In the genomic region with DNA sequence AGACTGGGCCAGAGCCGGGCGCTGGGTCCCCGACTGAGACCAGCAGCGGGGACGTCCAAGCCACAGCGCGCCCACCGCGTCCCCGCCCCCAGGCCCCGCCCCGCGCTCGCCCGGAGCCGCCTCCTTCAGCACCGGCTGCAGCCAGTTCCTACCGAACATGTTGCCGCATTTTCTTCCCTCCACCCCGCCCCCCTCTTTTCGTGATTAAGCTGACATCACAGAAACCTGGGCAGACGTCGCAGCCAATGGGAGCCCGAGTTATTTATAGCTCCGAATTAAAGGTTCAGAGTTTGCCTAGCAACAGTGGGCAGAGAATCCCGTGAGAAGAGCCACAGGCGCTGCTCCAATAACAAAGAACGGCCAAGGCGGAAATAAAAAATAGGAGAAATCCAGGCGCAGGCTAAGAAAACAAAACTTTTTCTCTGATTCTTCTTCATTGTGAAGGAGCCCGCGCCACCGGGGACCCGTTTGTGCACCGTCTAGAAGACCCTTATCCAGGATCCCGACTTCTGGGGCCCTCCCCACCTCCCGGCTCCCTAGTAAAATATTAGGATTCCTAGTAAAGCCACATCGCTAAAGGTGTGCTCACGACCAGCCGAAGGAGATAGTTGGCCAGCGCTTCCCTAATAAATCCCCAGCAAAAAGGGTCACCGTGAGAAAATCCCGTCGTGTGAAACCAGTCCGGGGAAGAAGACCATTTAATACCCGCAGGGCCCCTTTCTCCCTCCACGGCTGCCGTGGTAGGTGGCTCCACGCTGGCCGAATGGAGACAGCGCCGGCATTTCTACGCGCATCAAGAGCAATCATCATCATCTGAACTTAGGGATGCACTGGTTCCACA, we compare ENCODE assay signal across 8 cellular contexts.
DNase-seq lines count a peak whose midpoint lies in the region; ATAC-seq and TF ChIP-seq lines count a peak whose summit lies in the region.

No MANE protein-coding gene starts in this region.

- DNase-seq in EH (ENCODE audit: low read depth) (peak; percentile 98), NCI-H146 (lab: John Stamatoyannopoulos, UW) (peak; percentile 99), T follicular helper cell (ENCODE audit: low read depth) (peak; percentile 90), adipocyte (ENCODE audit: low read depth) (peak; percentile 98), Right ventricle myocardium inferior (ENCODE audit: missing footprints) (peak; percentile 93), omental fat pad (ENCODE audit: low spot score) (peak; percentile 89), suprapubic skin (ENCODE audit: low spot score in 2 of 2) (peak; percentile 98)

- peaks cover 23% of the 10 kb centered on the region for H3K36me3 ChIP-seq in adipocyte (ENCODE audit: control insufficient read depth, insufficient read depth, low read length, severe bottlenecking)
- peaks cover 17% of the 10 kb centered on the region for H3K36me3 ChIP-seq in suprapubic skin

- H3K4me1 ChIP-seq in adipocyte (ENCODE audit: control insufficient read depth, insufficient read depth, low read length) (peaks cover 25% of the 10 kb centered on the region), suprapubic skin (peaks cover 35% of the 10 kb centered on the region)

- WGBS in suprapubic skin, result under 1% methylated on average over 53 of the region's 54 CpGs

- H3K27ac ChIP-seq in suprapubic skin, result peak overlapping the region; percentile 96

- no peak for TF ChIP-seq POLR2A in suprapubic skin (IDR thresholded peaks at IDR 0.05)

- TF ChIP-seq EP300 in suprapubic skin (IDR thresholded peaks at IDR 0.05), result no peak

- peak overlapping the region; percentile 91 for H3K9ac ChIP-seq in adipocyte (ENCODE audit: low read length)

- H3K4me3 ChIP-seq in adipocyte (ENCODE audit: low read length) (peak overlapping the region; percentile 86), suprapubic skin (peak overlapping the region; percentile 80)

- H3K27me3 ChIP-seq in adipocyte (replicated peaks; ENCODE audit: control insufficient read depth, insufficient read depth, low read length), result no peaks in the 10 kb centered on the region
- no peaks in the 10 kb centered on the region for H3K27me3 ChIP-seq in suprapubic skin

- TF ChIP-seq CTCF in omental fat pad (IDR thresholded peaks at IDR 0.05) (no peak), suprapubic skin (IDR thresholded peaks at IDR 0.05) (no peak)

- ATAC-seq in HG02588 (IDR thresholded peaks at IDR 0.05; ENCODE audit: unreplicated experiment) (peak; percentile 73), Right ventricle myocardium inferior (peak; percentile 75), omental fat pad (ENCODE audit: low FRiP score) (peak; percentile 75)

- intact Hi-C loops in Right ventricle myocardium inferior (cut with DNase I), result loop anchor here (1.0 to 5.0 kb wide), 2 partner anchors 198 to 293 kb away; no protein-coding TSS in a partner anchor

- H3K9me3 ChIP-seq in adipocyte (ENCODE audit: control insufficient read depth, low read length) (no peaks in the 10 kb centered on the region), suprapubic skin (no peaks in the 10 kb centered on the region)

Comparison
In these comparisons a context has a peak if more than half of its experiments do, and no peak if none do; other contexts are left out.
1. Peak in every context shown above with its lines: DNase-seq, ATAC-seq, H3K4me3 ChIP-seq and H3K27ac ChIP-seq.